7 cellular contexts compared by ENCODE assay signal in the genomic region with DNA sequence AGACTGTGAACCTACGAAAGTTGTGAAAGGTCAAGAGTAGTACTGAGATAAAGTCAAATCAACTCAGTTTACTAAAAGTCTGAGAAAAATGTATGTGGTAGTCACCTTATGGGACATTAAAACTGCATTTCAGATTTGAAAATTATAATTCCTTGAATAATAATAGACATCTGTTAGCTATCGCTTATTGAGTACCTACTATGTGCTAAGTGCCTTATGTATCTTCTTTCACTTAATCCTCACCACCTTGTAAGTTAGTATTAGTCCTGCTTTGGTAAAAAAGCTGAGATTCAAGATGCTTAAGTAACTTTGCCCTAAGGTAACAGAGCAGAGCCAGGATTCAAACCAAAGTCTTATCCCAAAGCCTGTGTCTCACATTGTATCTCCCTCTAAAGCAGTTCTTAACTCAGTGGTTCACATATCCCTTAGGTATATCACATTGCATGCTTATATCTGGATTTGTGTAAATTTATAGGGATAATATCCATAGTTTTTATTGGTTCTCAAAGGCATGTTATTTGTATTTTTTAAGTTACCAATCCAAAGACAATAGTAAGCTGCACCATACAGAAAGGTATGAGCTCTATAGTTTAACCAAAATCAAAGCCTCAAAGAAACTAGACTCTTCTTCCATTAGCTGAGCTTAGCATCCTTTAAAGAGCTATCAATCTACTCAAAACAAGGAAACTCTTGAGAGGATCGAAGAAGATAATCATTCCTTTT. TPM values are rescaled to one million over a fixed set of nuclear protein-coding genes. Genes with fewer than 3 reads are reported as not detected.
DNase-seq lines count a peak whose midpoint lies in the region; ATAC-seq and TF ChIP-seq lines count a peak whose summit lies in the region.

No MANE protein-coding gene starts in this region.

- H3K4me1 Mint-ChIP-seq in activated B cell treated with CpG ODN at 0.5 μM for 24 hours: peaks cover 36% of the 10 kb centered on the region
- peaks cover 48% of the 10 kb centered on the region for H3K4me1 Mint-ChIP-seq in stimulated activated memory B cell treated with anti-CD40 and anti-IgM and Interleukin-4, amounts not matched to agents 10 μg/mL and 1 μg/mL and 100 μg/mL, for 72 hours

- peak overlapping the region; percentile 84 for H3K27ac Mint-ChIP-seq in activated B cell treated with CpG ODN at 0.5 μM for 24 hours
- peak overlapping the region; percentile 97 for H3K27ac Mint-ChIP-seq in stimulated activated memory B cell treated with anti-CD40 and anti-IgM and Interleukin-4, amounts not matched to agents 10 μg/mL and 1 μg/mL and 100 μg/mL, for 72 hours

- H3K79me2 ChIP-seq in HCT116 (ENCODE audit: insufficient read depth, low read length): peaks cover 19% of the 10 kb centered on the region

- H3K9me2 ChIP-seq in HCT116 (ENCODE audit: insufficient read depth): no peaks in the 10 kb centered on the region

- DNase-seq in HCT116 (ENCODE audit: low read depth, low spot score) (no peak), activated B cell treated with CpG ODN at 0.5 μM for 24 hours (no peak), SIG-M5 (lab: John Stamatoyannopoulos, UW) (no peak), NCI-H510A treated with DMSO at 0.1 percent for 48 hours (lab: John Stamatoyannopoulos, UW) (no peak)

- TF ChIP-seq POLR2A in HCT116 (IDR thresholded peaks at IDR 0.05; ENCODE audit: borderline replicate concordance, extremely low read depth, insufficient read depth, insufficient read length): no peak

- no peak for TF ChIP-seq RAD21 in HCT116 (IDR thresholded peaks at IDR 0.05; ENCODE audit: low read depth)

- peak overlapping the region; percentile 90 for H3K4me3 Mint-ChIP-seq in activated B cell treated with CpG ODN at 0.5 μM for 24 hours
- H3K4me3 Mint-ChIP-seq in stimulated activated memory B cell treated with anti-CD40 and anti-IgM and Interleukin-4, amounts not matched to agents 10 μg/mL and 1 μg/mL and 100 μg/mL, for 72 hours: peak overlapping the region; percentile 91

- TF ChIP-seq CTCF in HCT116 (IDR thresholded peaks at IDR 0.05 in 2 of 3, conservative IDR thresholded peaks at IDR 0.05 in 1 of 3; ENCODE audit: borderline replicate concordance in 1 of 3, insufficient read depth in 1 of 3, low read depth in 2 of 3, low read length in 2 of 3) (no peak), activated B cell treated with CpG ODN at 0.5 μM for 24 hours (IDR thresholded peaks at IDR 0.05) (no peak)

- H3K4me1 ChIP-seq in HCT116 (ENCODE audit: control insufficient read depth in 1 of 2, insufficient read depth in 2 of 2, low read length in 2 of 2) (peaks cover 4 to 13% of the 10 kb centered on the region in 2 experiments; a peak in 2 of 4 replicates), iPS-15b (ENCODE audit: control insufficient read depth, insufficient read depth, low read length) (peaks cover 4% of the 10 kb centered on the region)

- H3K9me3 ChIP-seq in HCT116 (ENCODE audit: control insufficient read depth in 1 of 2, insufficient read depth in 1 of 2, low read depth in 1 of 2, low read length in 2 of 2) (no peaks in the 10 kb centered on the region), iPS-15b (ENCODE audit: control insufficient read depth, insufficient read depth, low read length) (no peaks in the 10 kb centered on the region)

- H3K27me3 Mint-ChIP-seq in activated B cell treated with CpG ODN at 0.5 μM for 24 hours: no peaks in the 10 kb centered on the region
- no peaks in the 10 kb centered on the region for H3K27me3 Mint-ChIP-seq in stimulated activated memory B cell treated with anti-CD40 and anti-IgM and Interleukin-4, amounts not matched to agents 10 μg/mL and 1 μg/mL and 100 μg/mL, for 72 hours

- ATAC-seq in HCT116: no peak
- ATAC-seq in activated B cell treated with CpG ODN at 0.5 μM for 24 hours (ENCODE audit: low read depth): no peak
- ATAC-seq in stimulated activated memory B cell treated with anti-CD40 and anti-IgM and Interleukin-4, amounts not matched to agents 10 μg/mL and 1 μg/mL and 100 μg/mL, for 72 hours: no peak
- no peak for ATAC-seq in HG03025 (IDR thresholded peaks at IDR 0.05; ENCODE audit: low FRiP score, unreplicated experiment)

- H3K27ac ChIP-seq in HCT116 (ENCODE audit: low read depth, low read length): no peak overlapping the region

- H3K4me3 ChIP-seq in HCT116 (replicated peaks in 1 of 2; ENCODE audit: low read depth in 1 of 2, low read length in 2 of 2) (peak overlapping the region; percentile 78 to 81), iPS-15b (ENCODE audit: low read depth, low read length) (peak overlapping the region; percentile 78)

- H2AFZ ChIP-seq in HCT116 (ENCODE audit: low read depth, low read length, poor library complexity, severe bottlenecking): peak overlapping the region; percentile 63

- H3K36me3 Mint-ChIP-seq in activated B cell treated with CpG ODN at 0.5 μM for 24 hours (ENCODE audit: low read depth): peaks cover 18% of the 10 kb centered on the region
- peaks cover 36% of the 10 kb centered on the region for H3K36me3 Mint-ChIP-seq in stimulated activated memory B cell treated with anti-CD40 and anti-IgM and Interleukin-4, amounts not matched to agents 10 μg/mL and 1 μg/mL and 100 μg/mL, for 72 hours

- H3K9ac ChIP-seq in HCT116 (ENCODE audit: low read length) (peak overlapping the region; percentile 88), iPS-15b (ENCODE audit: low read depth, low read length) (peak overlapping the region; percentile 86)

- CTCF ChIA-PET in HCT116 (lab: Charles Lee): interaction anchor here (1.2 kb wide), 2 partner anchors 25 to 440 kb away, joined by 3 to 5 read pairs; no protein-coding TSS in a partner anchor
- CTCF ChIA-PET in activated B cell treated with CpG ODN at 0.5 μM for 24 hours (lab: Charles Lee): interaction anchor here (0.6 to 4.3 kb wide), 10 partner anchors 14 to 459 kb away, joined by 3 to 49 read pairs (median 5); no protein-coding TSS in a partner anchor

- H4K20me1 ChIP-seq in HCT116 (ENCODE audit: insufficient read depth): no peaks in the 10 kb centered on the region

- H3K27me3 ChIP-seq in HCT116 (ENCODE audit: insufficient read depth, low read length) (no peaks in the 10 kb centered on the region), iPS-15b (ENCODE audit: control insufficient read depth, insufficient read depth, low read length) (no peaks in the 10 kb centered on the region)

- POLR2A ChIA-PET in HCT116 (lab: Charles Lee): no interaction called here
- POLR2A ChIA-PET in activated B cell treated with CpG ODN at 0.5 μM for 24 hours (lab: Charles Lee): interaction anchor here (0.5 to 1.8 kb wide), 4 partner anchors 44 to 1764 kb away, joined by 3 to 4 read pairs (median 3); no protein-coding TSS in a partner anchor

- intact Hi-C loops in HCT116 (cut with micrococcal nuclease) (loop anchor here (2.0 to 5.0 kb wide), 2 partner anchors 441 to 798 kb away; no protein-coding TSS in a partner anchor), activated B cell treated with CpG ODN at 0.5 μM for 24 hours (cut with micrococcal nuclease) (loop anchor here (5.0 kb wide), 1 partner anchor 261 kb away; no protein-coding TSS in a partner anchor)

- H3K36me3 ChIP-seq in HCT116 (ENCODE audit: control insufficient read depth in 1 of 2, insufficient read depth in 2 of 2, low read length in 2 of 2) (no peaks in the 10 kb centered on the region; a peak in 1 of 4 replicates), iPS-15b (ENCODE audit: control insufficient read depth, insufficient read depth, low read length) (peaks cover 3% of the 10 kb centered on the region)

- H3K4me2 ChIP-seq in HCT116 (ENCODE audit: low read length): peak overlapping the region; percentile 66

- H3K9me3 Mint-ChIP-seq in activated B cell treated with CpG ODN at 0.5 μM for 24 hours: no peaks in the 10 kb centered on the region
- no peaks in the 10 kb centered on the region for H3K9me3 Mint-ChIP-seq in stimulated activated memory B cell treated with anti-CD40 and anti-IgM and Interleukin-4, amounts not matched to agents 10 μg/mL and 1 μg/mL and 100 μg/mL, for 72 hours

- RAD21 ChIA-PET in HCT116 (lab: Charles Lee; ENCODE audit: low non-redundant PET in 1 of 2, low total read pairs in 2 of 2, uncharacterized antibody in 2 of 2, unreplicated experiment in 2 of 2): no interaction called here

- BruUV-seq in HCT116 (replicated peaks; lab: Mats Ljungman, UMichigan): no TSS peak

TF ChIP-seq in HCT116, 20 proteins besides CTCF, POLR2A, EP300 and RAD21 (continues in another document):
- TF ChIP-seq SIN3A (IDR thresholded peaks at IDR 0.05; ENCODE audit: low read depth): no peak
- no peak for TF ChIP-seq ELF1 (IDR thresholded peaks at IDR 0.05; ENCODE audit: borderline replicate concordance, low read depth)
- TF ChIP-seq TCF7L2 (IDR thresholded peaks at IDR 0.05; ENCODE audit: borderline replicate concordance, extremely low read depth, insufficient read depth, insufficient read length): no peak
- no peak for TF ChIP-seq ZFX (IDR thresholded peaks at IDR 0.05)
- TF ChIP-seq ZBTB33 (IDR thresholded peaks at IDR 0.05; ENCODE audit: extremely low read depth, insufficient replicate concordance, low read length): no peak
- TF ChIP-seq YY1 (IDR thresholded peaks at IDR 0.05; ENCODE audit: extremely low read depth, insufficient replicate concordance, low read depth, low read length): no peak
- no peak for TF ChIP-seq SP1 (IDR thresholded peaks at IDR 0.05; ENCODE audit: low read depth)
- TF ChIP-seq EZH2 (IDR thresholded peaks at IDR 0.05): no peak
- TF ChIP-seq SRF (IDR thresholded peaks at IDR 0.05; ENCODE audit: low read depth): no peak
- TF ChIP-seq JUND (IDR thresholded peaks at IDR 0.05): no peak
- no peak for TF ChIP-seq CBX3 (IDR thresholded peaks at IDR 0.05; ENCODE audit: low read depth)

RNA-seq across cellular contexts. Expression of gene PIGC, which starts 0.9 kb away (rescaled TPM):
- total RNA-seq in HCT116 (2021; ENCODE audit: unreplicated experiment) (11.9 TPM), activated B cell treated with CpG ODN at 0.5 μM for 24 hours (24.2 TPM in 2 replicates)
- polyA plus RNA-seq in HCT116 (2012): 10.8 and 13.6 TPM in 2 replicates

RNA-seq across cellular contexts. Expression of gene C1orf105, which starts 22.5 kb away (rescaled TPM):
- total RNA-seq in HCT116 (2021; ENCODE audit: unreplicated experiment): not detected
- not detected in 2 replicates for polyA plus RNA-seq in HCT116 (2012)
- not detected in 2 replicates for total RNA-seq in activated B cell treated with CpG ODN at 0.5 μM for 24 hours
